9 cellular contexts compared by ENCODE assay signal in genomic region chr20:48733296-48733790, GRCh38.
A peak's percentile ranks its signal among the peaks of the same experiment; 100 is the strongest.
DNase-seq lines count a peak whose midpoint lies in the region; ATAC-seq, FAIRE-seq and TF ChIP-seq lines count a peak whose summit lies in the region.
"Had no signal": no experiment of that assay in that cellular context is flagged by ENCODE, and none has a peak within 500 bp of the region (broad histone marks: within the 10 kb centered on the region; RNA-seq: fewer than 3 reads in every experiment).

No MANE protein-coding gene starts in this region.

- H3K9me3 ChIP-seq in astrocyte (ENCODE audit: insufficient read depth, low read depth, low read length) (no peaks in the 10 kb centered on the region), neutrophil (no peaks in the 10 kb centered on the region)
- H3K9me3 ChIP-seq: tibial nerve had no signal

- DNase-seq in activated CD4-positive, alpha-beta T cell treated with anti-CD3 and anti-CD28 coated beads for 36 hours: no peak
- no peak for DNase-seq in activated CD4-positive, alpha-beta T cell treated with anti-CD3 and anti-CD28 coated beads for 4 hours
- DNase-seq in NCI-H226: peak; percentile 13
- peak; percentile 42 for DNase-seq in astrocyte (ENCODE audit: low read depth)
- DNase-seq in middle frontal gyrus (ENCODE audit: extremely low spot score, low spot score): no peak
- no peak for DNase-seq in NCI-H1436 (lab: John Stamatoyannopoulos, UW)
- no peak for DNase-seq in stimulated activated CD4-positive, alpha-beta T cell treated with anti-CD3 and anti-CD28 coated beads, Interleukin-15, amount 100 ng/mL, for 24 hours

- TF ChIP-seq CTCF in astrocyte (IDR thresholded peaks at IDR 0.05; ENCODE audit: insufficient read depth, low read depth, low read length) (no peak), neutrophil (IDR thresholded peaks at IDR 0.05) (no peak)

- no peak overlapping the region for H3K27ac Mint-ChIP-seq in activated CD4-positive, alpha-beta T cell treated with anti-CD3 and anti-CD28 coated beads for 36 hours
- no peak overlapping the region for H3K27ac Mint-ChIP-seq in astrocyte (ENCODE audit: unreplicated experiment)

- no peaks in the 10 kb centered on the region for H3K27me3 Mint-ChIP-seq in activated CD4-positive, alpha-beta T cell treated with anti-CD3 and anti-CD28 coated beads for 36 hours
- H3K27me3 Mint-ChIP-seq in astrocyte (ENCODE audit: low read depth, unreplicated experiment): peaks cover 4% of the 10 kb centered on the region

- CTCF ChIA-PET in activated CD4-positive, alpha-beta T cell treated with anti-CD3 and anti-CD28 coated beads for 36 hours (lab: Charles Lee): interaction anchor here (0.6 kb wide), 1 partner anchor 37 kb away, joined by 3 read pairs; no protein-coding TSS in a partner anchor

- no peaks in the 10 kb centered on the region for H3K9me3 Mint-ChIP-seq in activated CD4-positive, alpha-beta T cell treated with anti-CD3 and anti-CD28 coated beads for 36 hours (ENCODE audit: low read depth)
- H3K9me3 Mint-ChIP-seq in astrocyte (ENCODE audit: unreplicated experiment): peaks cover 13% of the 10 kb centered on the region

- POLR2A ChIA-PET in activated CD4-positive, alpha-beta T cell treated with anti-CD3 and anti-CD28 coated beads for 36 hours (lab: Charles Lee): no interaction called here

- no peaks in the 10 kb centered on the region for H3K36me3 ChIP-seq in astrocyte (ENCODE audit: insufficient read depth, low read length)
- peaks cover 100% of the 10 kb centered on the region for H3K36me3 ChIP-seq in neutrophil

- no peak overlapping the region for H2AFZ ChIP-seq in astrocyte (ENCODE audit: low read depth, low read length)

- H3K4me1 ChIP-seq in astrocyte (ENCODE audit: insufficient read depth, low read length): peaks cover 7% of the 10 kb centered on the region
- H3K4me1 ChIP-seq in neutrophil (ENCODE audit: control insufficient read depth in 1 of 2, insufficient read depth in 1 of 2, low read depth in 1 of 2, low read length in 1 of 2): peaks cover 79 to 93% of the 10 kb centered on the region in 2 experiments

- intact Hi-C loops in activated CD4-positive, alpha-beta T cell treated with anti-CD3 and anti-CD28 coated beads for 36 hours (cut with DNase I, micrococcal nuclease): no loop called here

- H3K27ac ChIP-seq in astrocyte (ENCODE audit: low read depth, low read length) (no peak overlapping the region), neutrophil (peak overlapping the region; percentile 66)
- H3K27ac ChIP-seq: tibial nerve had no signal

- peaks cover 36% of the 10 kb centered on the region for H3K4me1 Mint-ChIP-seq in activated CD4-positive, alpha-beta T cell treated with anti-CD3 and anti-CD28 coated beads for 36 hours
- peaks cover 11% of the 10 kb centered on the region for H3K4me1 Mint-ChIP-seq in astrocyte (ENCODE audit: low read depth, unreplicated experiment)

- no peak for FAIRE-seq in astrocyte (lab: Jason Lieb, UNC)

- H3K4me3 ChIP-seq in astrocyte (ENCODE audit: insufficient read depth, low read depth, low read length) (no peak overlapping the region), neutrophil (ENCODE audit: low read depth in 1 of 2, low read length in 1 of 2) (no peak overlapping the region)
- H3K4me3 ChIP-seq: tibial nerve had no signal

- ATAC-seq in activated CD4-positive, alpha-beta T cell treated with anti-CD3 and anti-CD28 coated beads for 36 hours: peak; percentile 60

- H3K79me2 ChIP-seq in astrocyte (ENCODE audit: insufficient read depth, low read length): no peaks in the 10 kb centered on the region

- peaks cover 9% of the 10 kb centered on the region for H4K20me1 ChIP-seq in astrocyte (ENCODE audit: insufficient read depth, low read length)

- H3K36me3 Mint-ChIP-seq in activated CD4-positive, alpha-beta T cell treated with anti-CD3 and anti-CD28 coated beads for 36 hours (ENCODE audit: low read depth): peaks cover 30% of the 10 kb centered on the region
- H3K36me3 Mint-ChIP-seq in astrocyte (ENCODE audit: low read depth, unreplicated experiment): peaks cover 5% of the 10 kb centered on the region

- H3K4me2 ChIP-seq in astrocyte (ENCODE audit: low read length): peak overlapping the region; percentile 3

- no peaks in the 10 kb centered on the region for H3K27me3 ChIP-seq in astrocyte (ENCODE audit: insufficient read depth, low read length)
- no peaks in the 10 kb centered on the region for H3K27me3 ChIP-seq in neutrophil
- H3K27me3 ChIP-seq: tibial nerve had no signal

- no peak overlapping the region for H3K9ac ChIP-seq in astrocyte (ENCODE audit: low read length)

- no peak overlapping the region for H3K4me3 Mint-ChIP-seq in activated CD4-positive, alpha-beta T cell treated with anti-CD3 and anti-CD28 coated beads for 36 hours
- no peak overlapping the region for H3K4me3 Mint-ChIP-seq in astrocyte (ENCODE audit: unreplicated experiment)

Comparison
In these comparisons a context has a peak if more than half of its experiments do, and no peak if none do; other contexts are left out.
1. DNase-seq: peak in NCI-H226 (single experiment) and astrocyte (single experiment); none in activated CD4-positive, alpha-beta T cell treated with anti-CD3 and anti-CD28 coated beads for 36 hours (single experiment), activated CD4-positive, alpha-beta T cell treated with anti-CD3 and anti-CD28 coated beads for 4 hours (0 of 2), middle frontal gyrus (single experiment), NCI-H1436 (single experiment) and stimulated activated CD4-positive, alpha-beta T cell treated with anti-CD3 and anti-CD28 coated beads, Interleukin-15, amount 100 ng/mL, for 24 hours (single experiment).